Comparison of ENCODE assay signal across 12 cellular contexts in the genomic region with DNA sequence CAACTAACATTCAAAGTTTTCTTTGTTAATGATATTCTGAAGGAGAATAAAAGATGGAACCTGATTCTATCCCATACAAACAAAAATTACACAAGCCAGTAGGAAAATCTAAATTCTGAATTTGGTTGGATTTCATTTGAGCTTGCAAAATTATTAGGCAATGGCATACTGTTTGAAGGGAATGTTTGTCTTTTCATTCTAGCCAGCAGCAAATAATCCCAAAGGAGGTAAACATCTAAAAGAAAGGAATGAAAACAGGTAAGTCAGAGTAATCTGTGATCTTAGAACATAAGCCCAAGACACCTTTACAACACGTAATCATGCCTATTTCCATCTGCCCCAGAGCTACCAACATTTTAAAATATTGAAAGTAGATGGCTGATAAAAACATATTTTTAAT.
DNase-seq lines count a peak whose midpoint lies in the region; ATAC-seq, FAIRE-seq and TF ChIP-seq lines count a peak whose summit lies in the region.
"Had no signal": no experiment of that assay in that cellular context is flagged by ENCODE, and none has a peak within 500 bp of the region (broad histone marks: within the 10 kb centered on the region; RNA-seq: fewer than 3 reads in every experiment).

No MANE protein-coding gene starts in this region.

- dilution Hi-C loops in mammary epithelial cell (cut with HindIII; ENCODE audit: low sequenced_read_pairs), result no loop called here

- TF ChIP-seq POLR2A in thyroid gland (IDR thresholded peaks at IDR 0.05), result no peak
- TF ChIP-seq POLR2A in body of pancreas (IDR thresholded peaks at IDR 0.05), result no peak

- in situ Hi-C loops in mammary epithelial cell (cut with MboI; ENCODE audit: low sequenced_read_pairs in 2 of 2), result no loop called here

- no peak for ATAC-seq in body of pancreas
- ATAC-seq in GM21576 (IDR thresholded peaks at IDR 0.05; ENCODE audit: unreplicated experiment), result no peak

- H3K4me1 Mint-ChIP-seq in nephron, result peaks cover 49% of the 10 kb centered on the region
- H3K4me1 Mint-ChIP-seq: IgD-negative memory B cell had no signal

- H3K27me3 Mint-ChIP-seq in nephron (ENCODE audit: low read depth), result no peaks in the 10 kb centered on the region
- H3K27me3 Mint-ChIP-seq: IgD-negative memory B cell had no signal

- no peaks in the 10 kb centered on the region for H3K36me3 ChIP-seq in hepatocyte (replicated peaks; ENCODE audit: insufficient read depth, low read depth)
- no peaks in the 10 kb centered on the region for H3K36me3 ChIP-seq in thyroid gland
- no peaks in the 10 kb centered on the region for H3K36me3 ChIP-seq in mammary epithelial cell (ENCODE audit: insufficient read depth, low read length)
- H3K36me3 ChIP-seq in body of pancreas (replicated peaks in 1 of 2; ENCODE audit: insufficient read depth in 1 of 2, low read depth in 2 of 2), result no peaks in the 10 kb centered on the region
- H3K36me3 ChIP-seq: HAP-1 had no signal

- H3K4me3 Mint-ChIP-seq in nephron, result no peak overlapping the region
- H3K4me3 Mint-ChIP-seq: IgD-negative memory B cell had no signal

- H3K9me3 ChIP-seq in hepatocyte (ENCODE audit: low read depth) (no peaks in the 10 kb centered on the region), thyroid gland (no peaks in the 10 kb centered on the region), mammary epithelial cell (replicated peaks; ENCODE audit: insufficient read depth, low read length) (no peaks in the 10 kb centered on the region), body of pancreas (no peaks in the 10 kb centered on the region)
- H3K9me3 ChIP-seq: HAP-1 had no signal

- H3K9me2 ChIP-seq in hepatocyte (replicated peaks; ENCODE audit: insufficient read depth), result no peaks in the 10 kb centered on the region

- no peak for DNase-seq in hepatocyte (ENCODE audit: low spot score)
- no peak for DNase-seq in thyroid gland
- DNase-seq in mammary epithelial cell, result no peak
- DNase-seq in body of pancreas, result no peak
- DNase-seq in pons (ENCODE audit: low spot score), result no peak
- DNase-seq: NCI-H1436 treated with DMSO at 0.1 percent for 48 hours had no signal

- H4K20me1 ChIP-seq in hepatocyte (ENCODE audit: insufficient read depth, poor library complexity, severe bottlenecking) (no peaks in the 10 kb centered on the region), mammary epithelial cell (ENCODE audit: insufficient read depth, low read length) (no peaks in the 10 kb centered on the region)

- TF ChIP-seq CTCF in hepatocyte (IDR thresholded peaks at IDR 0.05; ENCODE audit: poor library complexity) (no peak), nephron (IDR thresholded peaks at IDR 0.05; ENCODE audit: unreplicated experiment in 3 of 3) (no peak), thyroid gland (IDR thresholded peaks at IDR 0.05) (no peak), mammary epithelial cell (conservative IDR thresholded peaks at IDR 0.05 in 1 of 2, IDR thresholded peaks at IDR 0.05 in 1 of 2; ENCODE audit: extremely low read depth in 1 of 2, insufficient read depth in 1 of 2, low read depth in 1 of 2, low read length in 2 of 2) (no peak), body of pancreas (IDR thresholded peaks at IDR 0.05) (no peak)

- peaks cover 2% of the 10 kb centered on the region for H3K9me3 Mint-ChIP-seq in nephron

- H3K4me3 ChIP-seq in hepatocyte, result no peak overlapping the region
- no peak overlapping the region for H3K4me3 ChIP-seq in thyroid gland (replicated peaks in 1 of 3)
- no peak overlapping the region for H3K4me3 ChIP-seq in mammary epithelial cell (replicated peaks in 1 of 3; ENCODE audit: insufficient read depth in 1 of 3, low read depth in 2 of 3, low read length in 3 of 3)
- no peak overlapping the region for H3K4me3 ChIP-seq in body of pancreas
- H3K4me3 ChIP-seq: HAP-1 had no signal

- intact Hi-C loops in thyroid gland (cut with DNase I) (no loop called here), mammary epithelial cell (cut with micrococcal nuclease) (no loop called here), body of pancreas (cut with DNase I) (no loop called here)

- CTCF ChIA-PET in mammary epithelial cell (lab: Charles Lee; ENCODE audit: low non-redundant PET), result no interaction called here

- peak overlapping the region; percentile 34 for H3K27ac ChIP-seq in hepatocyte
- H3K27ac ChIP-seq in thyroid gland, result peak overlapping the region in 2 of 3 donors; percentile 31 to 73
- no peak overlapping the region for H3K27ac ChIP-seq in mammary epithelial cell (ENCODE audit: insufficient read depth, low read depth, low read length)
- no peak overlapping the region for H3K27ac ChIP-seq in body of pancreas

- H3K4me2 ChIP-seq in hepatocyte (peak overlapping the region; percentile 34), mammary epithelial cell (ENCODE audit: insufficient read depth, low read depth, low read length) (no peak overlapping the region)

- peaks cover 6% of the 10 kb centered on the region for H3K36me3 Mint-ChIP-seq in nephron (ENCODE audit: low read depth)

- H3K9ac ChIP-seq in mammary epithelial cell (ENCODE audit: insufficient read depth, low read length), result no peak overlapping the region

- H3K27me3 ChIP-seq in hepatocyte, result no peaks in the 10 kb centered on the region
- H3K27me3 ChIP-seq in thyroid gland, result no peaks in the 10 kb centered on the region
- H3K27me3 ChIP-seq in mammary epithelial cell (ENCODE audit: insufficient read depth, low read length), result no peaks in the 10 kb centered on the region
- no peaks in the 10 kb centered on the region for H3K27me3 ChIP-seq in body of pancreas

- H2AFZ ChIP-seq in hepatocyte (peak overlapping the region; percentile 14), mammary epithelial cell (ENCODE audit: low read depth, low read length) (no peak overlapping the region)

- WGBS in hepatocyte (ENCODE audit: low lambda C conversion rate, missing lambda C conversion rate), result 78% methylated on average over 1 of the region's 1 CpG
- WGBS in thyroid gland, 2 donors, result 96 to 98% methylated on average over 1 of the region's 1 CpG
- 100% methylated on average over 1 of the region's 1 CpG for WGBS in mammary epithelial cell (ENCODE audit: low coverage, missing lambda C conversion rate)
- 97 to 100% methylated on average over 1 of the region's 1 CpG for WGBS in body of pancreas, 2 donors

- H3K27ac Mint-ChIP-seq in nephron, result peak overlapping the region; percentile 60 to 96 (median 83)
- H3K27ac Mint-ChIP-seq: IgD-negative memory B cell had no signal

- H3K79me2 ChIP-seq in hepatocyte (no peaks in the 10 kb centered on the region), mammary epithelial cell (ENCODE audit: insufficient read depth, low read length) (no peaks in the 10 kb centered on the region)

- BruUV-seq in mammary epithelial cell (replicated peaks; lab: Mats Ljungman, UMichigan), result no TSS peak

- FAIRE-seq in TTC549 (lab: Jason Lieb, UNC), result peak; percentile 42
- FAIRE-seq: RCC 7860 had no signal

- H3K4me1 ChIP-seq in hepatocyte (ENCODE audit: insufficient read depth) (peaks cover 47% of the 10 kb centered on the region), thyroid gland (peaks cover 26 to 29% of the 10 kb centered on the region in 2 donors), mammary epithelial cell (ENCODE audit: insufficient read depth, low read length) (peaks cover 5% of the 10 kb centered on the region), body of pancreas (peaks cover 10% of the 10 kb centered on the region)

Comparison
In these comparisons a context has a peak if more than half of its experiments do, and no peak if none do; other contexts are left out.
1. H3K27ac ChIP-seq: peak in hepatocyte (single experiment) and thyroid gland (2 of 3); none in mammary epithelial cell (single experiment) and body of pancreas (0 of 4).